In the genomic region with DNA sequence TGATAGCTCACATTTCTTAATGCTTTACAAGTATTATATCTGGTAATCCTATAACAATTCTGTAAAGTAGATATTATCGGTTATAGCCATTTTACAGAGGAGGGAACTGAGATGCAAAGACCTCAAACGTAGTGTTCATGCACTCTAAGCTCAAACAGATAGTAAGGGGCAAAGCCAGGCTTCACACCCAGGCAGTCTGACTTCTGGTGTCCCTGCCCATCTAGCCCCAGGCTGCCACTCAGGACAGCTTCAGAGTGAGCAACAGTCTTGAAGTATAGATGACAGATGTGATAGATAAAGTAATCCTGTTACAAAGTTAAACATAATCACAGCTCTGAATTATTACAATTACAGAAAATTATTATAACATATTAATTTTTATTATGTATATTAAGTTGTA, we compare ENCODE assay signal across 18 cellular contexts. TPM values are rescaled to one million over a fixed set of nuclear protein-coding genes. Genes with fewer than 3 reads are reported as not detected.
DNase-seq lines count a peak whose midpoint lies in the region; ATAC-seq, FAIRE-seq and TF ChIP-seq lines count a peak whose summit lies in the region.
"Had no signal": no experiment of that assay in that cellular context is flagged by ENCODE, and none has a peak within 500 bp of the region (broad histone marks: within the 10 kb centered on the region; RNA-seq: fewer than 3 reads in every experiment).

No MANE protein-coding gene starts in this region.

- peak overlapping the region; percentile 28 for H3K4me3 Mint-ChIP-seq in activated T-cell treated with anti-CD3 and anti-CD28 coated beads, Interleukin-2, amount 50 U/mL, for 24 hours
- H3K4me3 Mint-ChIP-seq in activated CD8-positive, alpha-beta T cell treated with anti-CD3 and anti-CD28 coated beads for 36 hours, result peak overlapping the region; percentile 42
- H3K4me3 Mint-ChIP-seq in naive thymus-derived CD4-positive, alpha-beta T cell, result peak overlapping the region in 4 of 10 donors; percentile 37 to 71 (median 44)
- H3K4me3 Mint-ChIP-seq in MCF 10A (ENCODE audit: unreplicated experiment), result no peak overlapping the region

- H3K4me1 Mint-ChIP-seq in activated T-cell treated with anti-CD3 and anti-CD28 coated beads, Interleukin-2, amount 50 U/mL, for 24 hours (ENCODE audit: low read depth), result peaks cover 78% of the 10 kb centered on the region
- H3K4me1 Mint-ChIP-seq in activated CD8-positive, alpha-beta T cell treated with anti-CD3 and anti-CD28 coated beads for 36 hours (ENCODE audit: low read depth), result peaks cover 75% of the 10 kb centered on the region
- peaks cover 43 to 77% (median 68%) of the 10 kb centered on the region in 7 donors for H3K4me1 Mint-ChIP-seq in naive thymus-derived CD4-positive, alpha-beta T cell
- peaks cover 12% of the 10 kb centered on the region for H3K4me1 Mint-ChIP-seq in MCF 10A (ENCODE audit: insufficient read depth, unreplicated experiment)

- no TSS peak for BruUV-seq in MCF 10A (replicated peaks; lab: Mats Ljungman, UMichigan)

- peak overlapping the region; percentile 89 for H3K27ac Mint-ChIP-seq in activated T-cell treated with anti-CD3 and anti-CD28 coated beads, Interleukin-2, amount 50 U/mL, for 24 hours
- peak overlapping the region; percentile 94 for H3K27ac Mint-ChIP-seq in activated CD8-positive, alpha-beta T cell treated with anti-CD3 and anti-CD28 coated beads for 36 hours
- H3K27ac Mint-ChIP-seq in naive thymus-derived CD4-positive, alpha-beta T cell, result peak overlapping the region in 8 of 9 donors; percentile 18 to 86 (median 68)
- H3K27ac Mint-ChIP-seq in MCF 10A (ENCODE audit: low read depth, unreplicated experiment), result no peak overlapping the region

- no peaks in the 10 kb centered on the region for H3K9me3 ChIP-seq in naive thymus-derived CD4-positive, alpha-beta T cell (ENCODE audit: control insufficient read depth in 2 of 3, low read length in 3 of 3)
- no peaks in the 10 kb centered on the region for H3K9me3 ChIP-seq in sigmoid colon
- no peaks in the 10 kb centered on the region for H3K9me3 ChIP-seq in lower lobe of right lung
- H3K9me3 ChIP-seq: ascending aorta, vagina had no signal

- peaks cover 46 to 48% of the 10 kb centered on the region in 2 donors for H3K4me1 ChIP-seq in naive thymus-derived CD4-positive, alpha-beta T cell (ENCODE audit: control insufficient read depth in 2 of 2, insufficient read depth in 2 of 2, low read length in 2 of 2)
- H3K4me1 ChIP-seq in sigmoid colon (peaks cover 0 to 5% (median 4%) of the 10 kb centered on the region in 4 donors), lower lobe of right lung (peaks cover 7% of the 10 kb centered on the region)
- H3K4me1 ChIP-seq: ascending aorta, vagina had no signal

- ATAC-seq in activated CD8-positive, alpha-beta T cell treated with anti-CD3 and anti-CD28 coated beads for 36 hours, result no peak
- no peak for ATAC-seq in naive thymus-derived CD4-positive, alpha-beta T cell
- no peak for ATAC-seq in lower lobe of right lung

- H3K27ac ChIP-seq in naive thymus-derived CD4-positive, alpha-beta T cell (ENCODE audit: low read depth, low read length), result no peak overlapping the region
- no peak overlapping the region for H3K27ac ChIP-seq in sigmoid colon
- no peak overlapping the region for H3K27ac ChIP-seq in lower lobe of right lung
- H3K27ac ChIP-seq: ascending aorta, RWPE1, vagina had no signal

- H3K36me3 ChIP-seq in naive thymus-derived CD4-positive, alpha-beta T cell (ENCODE audit: control insufficient read depth in 2 of 3, insufficient read depth in 3 of 3, low read length in 3 of 3), result no peaks in the 10 kb centered on the region
- H3K36me3 ChIP-seq in sigmoid colon (no peaks in the 10 kb centered on the region), lower lobe of right lung (no peaks in the 10 kb centered on the region)
- H3K36me3 ChIP-seq: ascending aorta, vagina had no signal

- CTCF ChIA-PET in activated CD8-positive, alpha-beta T cell treated with anti-CD3 and anti-CD28 coated beads for 36 hours (lab: Charles Lee), result interaction anchor here (0.8 to 4.4 kb wide), 20 partner anchors 11 to 183 kb away, joined by 3 to 42 read pairs (median 12); a partner anchor contains a TSS
- CTCF ChIA-PET in naive thymus-derived CD4-positive, alpha-beta T cell (lab: Charles Lee), result interaction anchor here (0.8 to 3.0 kb wide), 11 partner anchors 10 to 167 kb away, joined by 3 to 52 read pairs (median 10); no protein-coding TSS in a partner anchor
- CTCF ChIA-PET in MCF 10A (lab: Yijun Ruan, JAX), result interaction anchor here (0.6 to 14.7 kb wide), 27 partner anchors 10 to 1500 kb away, joined by 3 to 227 read pairs (median 8); a partner anchor contains a TSS

- TF ChIP-seq CTCF in activated CD8-positive, alpha-beta T cell treated with anti-CD3 and anti-CD28 coated beads for 36 hours (IDR thresholded peaks at IDR 0.05), result no peak
- no peak for TF ChIP-seq CTCF in sigmoid colon (IDR thresholded peaks at IDR 0.05)
- TF ChIP-seq CTCF in lower lobe of right lung (IDR thresholded peaks at IDR 0.05), result no peak
- TF ChIP-seq CTCF in MCF 10A (IDR thresholded peaks at IDR 0.05; ENCODE audit: unreplicated experiment), result no peak

- no peaks in the 10 kb centered on the region for H3K27me3 ChIP-seq in naive thymus-derived CD4-positive, alpha-beta T cell (ENCODE audit: control insufficient read depth in 2 of 2, insufficient read depth in 2 of 2, low read length in 2 of 2)
- no peaks in the 10 kb centered on the region for H3K27me3 ChIP-seq in sigmoid colon
- H3K27me3 ChIP-seq in lower lobe of right lung (ENCODE audit: low read depth), result no peaks in the 10 kb centered on the region
- H3K27me3 ChIP-seq: ascending aorta, vagina had no signal

- H3K4me3 ChIP-seq in naive thymus-derived CD4-positive, alpha-beta T cell (ENCODE audit: low read length), result no peak overlapping the region
- H3K4me3 ChIP-seq in sigmoid colon (no peak overlapping the region), lower lobe of right lung (no peak overlapping the region)
- H3K4me3 ChIP-seq: ascending aorta, vagina had no signal

- FAIRE-seq in GM12891 (lab: Jason Lieb, UNC), result peak; percentile 59
- FAIRE-seq: small intestine had no signal

- WGBS in sigmoid colon, 2 donors, result 83 to 85% methylated on average over 2 of the region's 2 CpGs

- no peaks in the 10 kb centered on the region for H3K27me3 Mint-ChIP-seq in activated T-cell treated with anti-CD3 and anti-CD28 coated beads, Interleukin-2, amount 50 U/mL, for 24 hours
- H3K27me3 Mint-ChIP-seq in activated CD8-positive, alpha-beta T cell treated with anti-CD3 and anti-CD28 coated beads for 36 hours, result no peaks in the 10 kb centered on the region
- no peaks in the 10 kb centered on the region for H3K27me3 Mint-ChIP-seq in naive thymus-derived CD4-positive, alpha-beta T cell
- no peaks in the 10 kb centered on the region for H3K27me3 Mint-ChIP-seq in MCF 10A (ENCODE audit: insufficient read depth, unreplicated experiment)

- TF ChIP-seq EP300 in sigmoid colon (IDR thresholded peaks at IDR 0.05), result no peak

- H3K9me3 Mint-ChIP-seq in activated T-cell treated with anti-CD3 and anti-CD28 coated beads, Interleukin-2, amount 50 U/mL, for 24 hours, result no peaks in the 10 kb centered on the region
- no peaks in the 10 kb centered on the region for H3K9me3 Mint-ChIP-seq in activated CD8-positive, alpha-beta T cell treated with anti-CD3 and anti-CD28 coated beads for 36 hours
- H3K9me3 Mint-ChIP-seq in naive thymus-derived CD4-positive, alpha-beta T cell, result no peaks in the 10 kb centered on the region
- no peaks in the 10 kb centered on the region for H3K9me3 Mint-ChIP-seq in MCF 10A (ENCODE audit: unreplicated experiment)

- DNase-seq in activated T-cell treated with anti-CD3 and anti-CD28 coated beads, Interleukin-2, amount 50 U/mL, for 24 hours, result no peak
- no peak for DNase-seq in activated T-cell treated with anti-CD3 and anti-CD28 coated beads, Interleukin-2, amount 50 U/mL, for 48 hours
- DNase-seq in GM12891 (ENCODE audit: insufficient read length, low spot score) (no peak), sigmoid colon (no peak), lower lobe of right lung (no peak), MCF 10A (ENCODE audit: unreplicated experiment) (no peak)
- peak; percentile 47 for DNase-seq in activated CD8-positive, alpha-beta T cell treated with anti-CD3 and anti-CD28 coated beads for 36 hours
- no peak for DNase-seq in naive thymus-derived CD4-positive, alpha-beta T cell
- DNase-seq: activated CD4-positive, alpha-beta T cell treated with anti-CD3 and anti-CD28 coated beads, Interleukin-2, amount 50 U/mL, for 1 hour; DND-41; foreskin melanocyte; NCI-H1436 treated with DMSO at 0.1 percent for 48 hours; posterior cingulate gyrus had no signal

- no peaks in the 10 kb centered on the region for H3K36me3 Mint-ChIP-seq in activated T-cell treated with anti-CD3 and anti-CD28 coated beads, Interleukin-2, amount 50 U/mL, for 24 hours (ENCODE audit: low read depth)
- H3K36me3 Mint-ChIP-seq in activated CD8-positive, alpha-beta T cell treated with anti-CD3 and anti-CD28 coated beads for 36 hours (ENCODE audit: low read depth), result no peaks in the 10 kb centered on the region
- H3K36me3 Mint-ChIP-seq in naive thymus-derived CD4-positive, alpha-beta T cell, result peaks cover 0 to 4% (median 0%) of the 10 kb centered on the region in 5 donors
- H3K36me3 Mint-ChIP-seq in MCF 10A (ENCODE audit: insufficient read depth, unreplicated experiment), result peaks cover under 1% of the 10 kb centered on the region

- TF ChIP-seq POLR2A in GM12891 (IDR thresholded peaks at IDR 0.05; ENCODE audit: low read depth, low read length) (no peak), sigmoid colon (IDR thresholded peaks at IDR 0.05) (no peak)

- intact Hi-C loops in activated CD8-positive, alpha-beta T cell treated with anti-CD3 and anti-CD28 coated beads for 36 hours (cut with micrococcal nuclease), result loop anchor here (2.0 to 10.0 kb wide), 5 partner anchors 42 to 181 kb away; no protein-coding TSS in a partner anchor
- intact Hi-C loops in naive thymus-derived CD4-positive, alpha-beta T cell (cut with micrococcal nuclease), result loop anchor here in 1 of 2 donors (2.0 to 10.0 kb wide), 3 partner anchors 77 to 1505 kb away; a partner anchor contains a TSS
- intact Hi-C loops in sigmoid colon (cut with DNase I), result loop anchor here (5.0 kb wide), 1 partner anchor 57 kb away; no protein-coding TSS in a partner anchor
- intact Hi-C loops in lower lobe of right lung (cut with DNase I), result no loop called here
- intact Hi-C loops in MCF 10A (cut with micrococcal nuclease), result no loop called here

- POLR2A ChIA-PET in activated CD8-positive, alpha-beta T cell treated with anti-CD3 and anti-CD28 coated beads for 36 hours (lab: Charles Lee), result interaction anchor here (0.9 to 13.2 kb wide), 6 partner anchors 10 to 52 kb away, joined by 3 to 242 read pairs (median 6); no protein-coding TSS in a partner anchor
- POLR2A ChIA-PET in naive thymus-derived CD4-positive, alpha-beta T cell (lab: Charles Lee), result interaction anchor here (0.6 to 37.2 kb wide), 5 partner anchors 12 to 1960 kb away, joined by 3 to 1558 read pairs (median 5); a partner anchor contains a TSS
- POLR2A ChIA-PET in MCF 10A (lab: Yijun Ruan, JAX), result interaction anchor here (0.7 to 2.4 kb wide), 10 partner anchors 20 to 142 kb away, joined by 3 to 7 read pairs (median 4); a partner anchor contains a TSS

RNA-seq across cellular contexts. Expression of a gene that starts 6.2 kb away (rescaled TPM):
- 72.5 TPM for polyA plus RNA-seq in GM12891 (2012; ENCODE audit: low read depth, missing spikeins)
- total RNA-seq in activated CD8-positive, alpha-beta T cell treated with anti-CD3 and anti-CD28 coated beads for 36 hours, result 100 to 1,000 TPM; 194 TPM
- 100 to 1,000 TPM; 303 to 746 (median 450) TPM for total RNA-seq in naive thymus-derived CD4-positive, alpha-beta T cell
- 100 to 1,000 TPM; 446 to 613 TPM for polyA plus RNA-seq in naive thymus-derived CD4-positive, alpha-beta T cell
- total RNA-seq in sigmoid colon (1 to 10 TPM; 1.1 to 2.7 (median 1.4) TPM), lower lobe of right lung (12.4 TPM), MCF 10A (2022) (not detected in 2 replicates)
- polyA plus RNA-seq in sigmoid colon, result 10 to 100 TPM in 1 of 3 donors, 1 to 10 TPM in 2; 1.2 to 43.7 (median 1.8) TPM
- total RNA-seq: ascending aorta, kidney epithelial cell had no signal

RNA-seq across cellular contexts. Expression of a gene that starts 34.7 kb away (rescaled TPM):
- 1.5 TPM for polyA plus RNA-seq in GM12891 (2012; ENCODE audit: low read depth, missing spikeins)
- total RNA-seq in activated CD8-positive, alpha-beta T cell treated with anti-CD3 and anti-CD28 coated beads for 36 hours, result 1 to 10 TPM; 2.8 to 3.0 TPM
- total RNA-seq in naive thymus-derived CD4-positive, alpha-beta T cell, result 1 to 10 TPM in 3 of 5 experiments, under 1 TPM in 2; 0.51 to 1.5 (median 1.3) TPM
- under 1 TPM; 0.31 to 0.45 TPM for polyA plus RNA-seq in naive thymus-derived CD4-positive, alpha-beta T cell
- total RNA-seq in sigmoid colon (1 to 10 TPM in 1 of 4 donors, under 1 TPM in 3; 0.28 to 1.4 (median 0.60) TPM), lower lobe of right lung (1.6 TPM), MCF 10A (2022) (6.8 and 7.1 TPM in 2 replicates)
- 1 to 10 TPM; 1.2 to 1.8 (median 1.4) TPM for polyA plus RNA-seq in sigmoid colon

RNA-seq across cellular contexts. Expression of a gene that starts 45.0 kb away (rescaled TPM):
- 0.10 TPM for polyA plus RNA-seq in GM12891 (2012; ENCODE audit: low read depth, missing spikeins)
- under 1 TPM; 0.47 to 0.59 TPM for total RNA-seq in activated CD8-positive, alpha-beta T cell treated with anti-CD3 and anti-CD28 coated beads for 36 hours
- 1 to 10 TPM in 1 of 5 experiments, under 1 TPM in 1, not detected in 3; 0.47 to 3.6 TPM for total RNA-seq in naive thymus-derived CD4-positive, alpha-beta T cell
- polyA plus RNA-seq in naive thymus-derived CD4-positive, alpha-beta T cell, result under 1 TPM; 0.18 to 0.54 TPM
- total RNA-seq in sigmoid colon, result 10 to 100 TPM in 1 of 4 donors, 1 to 10 TPM in 3; 2.0 to 10.0 (median 3.7) TPM
- polyA plus RNA-seq in sigmoid colon, result 1 to 10 TPM in 2 of 3 donors, not detected in 1; 2.2 to 2.4 TPM
- 11.6 TPM for total RNA-seq in lower lobe of right lung
- 0.21 and 0.39 TPM in 2 replicates for total RNA-seq in MCF 10A (2022)

RNA-seq across cellular contexts. Expression of a gene that starts 56.3 kb away (rescaled TPM):
- polyA plus RNA-seq in GM12891 (2012; ENCODE audit: low read depth, missing spikeins), result 1.1 TPM
- total RNA-seq in activated CD8-positive, alpha-beta T cell treated with anti-CD3 and anti-CD28 coated beads for 36 hours, result 1 to 10 TPM; 1.2 TPM
- total RNA-seq in naive thymus-derived CD4-positive, alpha-beta T cell, result 1 to 10 TPM in 2 of 5 experiments, under 1 TPM in 2, not detected in 1; 0.30 to 2.3 (median 0.97) TPM
- polyA plus RNA-seq in naive thymus-derived CD4-positive, alpha-beta T cell, result 1 to 10 TPM in 1 of 2 donors, under 1 TPM in 1; 0.41 to 1.6 TPM
- total RNA-seq in sigmoid colon, result 1 to 10 TPM in 1 of 4 donors, under 1 TPM in 3; 0.28 to 1.1 (median 0.37) TPM
- polyA plus RNA-seq in sigmoid colon, result 10 to 100 TPM; 29.0 to 58.5 (median 51.1) TPM
- 18.2 TPM for total RNA-seq in lower lobe of right lung
- total RNA-seq in MCF 10A (2022), result 87.8 and 106 TPM in 2 replicates

Comparison
In these comparisons a context has a peak if more than half of its experiments do, and no peak if none do; other contexts are left out.
1. RNA of a gene that starts 6.2 kb away (total RNA-seq): 303 to 746 TPM in naive thymus-derived CD4-positive, alpha-beta T cell and 194 TPM in activated CD8-positive, alpha-beta T cell treated with anti-CD3 and anti-CD28 coated beads for 36 hours; 12.4 TPM in lower lobe of right lung (single experiment), 1.1 to 2.7 TPM in sigmoid colon and not detected in MCF 10A; every median in the first group is over 10 times any median in the second.
2. intact Hi-C loops: an anchor here in activated CD8-positive, alpha-beta T cell treated with anti-CD3 and anti-CD28 coated beads for 36 hours (2.0 to 10.0 kb wide) and sigmoid colon (5.0 kb wide); none called in lower lobe of right lung and MCF 10A.